Comparison of ENCODE assay signal across 1 cellular context in genomic region chr12:108856170-108856427, GRCh38.
TF ChIP-seq lines count a peak whose summit lies in the region.

No MANE protein-coding gene starts in this region.

TF ChIP-seq in endothelial cell of umbilical vein, 7 proteins besides CTCF, POLR2A, EP300 and RAD21 (continued from another document):
- TF ChIP-seq POLR2AphosphoS5 (IDR thresholded peaks at IDR 0.05; ENCODE audit: insufficient read depth, low read depth, low read length) (no peak), MAX (IDR thresholded peaks at IDR 0.05; ENCODE audit: insufficient read depth, insufficient read length) (no peak), GATA2 (IDR thresholded peaks at IDR 0.05; ENCODE audit: insufficient read depth, insufficient read length, low read depth, low read length) (no peak)
